10 cellular contexts compared by ENCODE assay signal in genomic region chr14:89137514-89138163, GRCh38.
DNase-seq lines count a peak whose midpoint lies in the region; ATAC-seq and TF ChIP-seq lines count a peak whose summit lies in the region.
"Had no signal": no experiment of that assay in that cellular context is flagged by ENCODE, and none has a peak within 500 bp of the region (broad histone marks: within the 10 kb centered on the region; RNA-seq: fewer than 3 reads in every experiment).

No MANE protein-coding gene starts in this region.

- TF ChIP-seq CTCF in CD14-positive monocyte (IDR thresholded peaks at IDR 0.05) (no peak), PC-3 (conservative IDR thresholded peaks at IDR 0.05; ENCODE audit: low read depth, low read length) (no peak), progenitor cell of endocrine pancreas (IDR thresholded peaks at IDR 0.05; ENCODE audit: unreplicated experiment) (no peak)

- peaks cover 11% of the 10 kb centered on the region for H3K4me1 Mint-ChIP-seq in CD14-positive monocyte
- H3K4me1 Mint-ChIP-seq in dendritic cell treated with granulocyte-macrophage colony-stimulating factor and Interleukin-4, amounts not matched to agents 40 ng/mL and 50 ng/mL, for 4 days (ENCODE audit: low read depth): peaks cover 12% of the 10 kb centered on the region
- H3K4me1 Mint-ChIP-seq in progenitor cell of endocrine pancreas (ENCODE audit: low read depth): peaks cover 4% of the 10 kb centered on the region
- H3K4me1 Mint-ChIP-seq in T-helper 2 cell treated with Interferon-gamma antibody and Interleukin-4, amounts not matched to agents 5 μg/mL and 100 μg/mL, for 36 hours (ENCODE audit: low read depth): no peaks in the 10 kb centered on the region

- H3K36me3 ChIP-seq in PC-3 (ENCODE audit: low read depth, low read length): peaks cover 2% of the 10 kb centered on the region; the same call in 1 of the 2 replicates

- peaks cover 7% of the 10 kb centered on the region; the same call in 1 of the 2 replicates for H3K27me3 ChIP-seq in PC-3 (ENCODE audit: low read length)

- H3K4me1 ChIP-seq in PC-3 (ENCODE audit: insufficient read depth, low read length): peaks cover 20% of the 10 kb centered on the region

- POLR2A ChIA-PET in PC-3 (lab: Charles Lee; ENCODE audit: unreplicated experiment): no interaction called here

- H3K9me3 ChIP-seq in PC-3 (ENCODE audit: low read length): no peaks in the 10 kb centered on the region; the same call in 1 of the 2 replicates

- CTCF ChIA-PET in PC-3 (lab: Charles Lee): interaction anchor here (0.6 kb wide), 1 partner anchor 100 kb away, joined by 3 read pairs; no protein-coding TSS in a partner anchor

- intact Hi-C loops in CD14-positive monocyte (cut with micrococcal nuclease) (no loop called here), PC-3 (cut with micrococcal nuclease) (loop anchor here (2.0 kb wide), 2 partner anchors 39 to 97 kb away; no protein-coding TSS in a partner anchor)
- intact Hi-C loops in dendritic cell treated with granulocyte-macrophage colony-stimulating factor and Interleukin-4, amounts not matched to agents 40 ng/mL and 50 ng/mL, for 4 days (cut with micrococcal nuclease): no loop called here

- H3K27me3 Mint-ChIP-seq in CD14-positive monocyte (ENCODE audit: low read depth in 3 of 3): peaks cover 0 to 8% (median 2%) of the 10 kb centered on the region in 3 donors
- peaks cover 3% of the 10 kb centered on the region for H3K27me3 Mint-ChIP-seq in dendritic cell treated with granulocyte-macrophage colony-stimulating factor and Interleukin-4, amounts not matched to agents 40 ng/mL and 50 ng/mL, for 4 days
- H3K27me3 Mint-ChIP-seq in progenitor cell of endocrine pancreas: peaks cover 32% of the 10 kb centered on the region
- no peaks in the 10 kb centered on the region for H3K27me3 Mint-ChIP-seq in T-helper 2 cell treated with Interferon-gamma antibody and Interleukin-4, amounts not matched to agents 5 μg/mL and 100 μg/mL, for 36 hours (ENCODE audit: low read depth)

- DNase-seq in CD14-positive monocyte (ENCODE audit: low spot score): peak; percentile 76
- peak; percentile 98 for DNase-seq in PC-3
- DNase-seq in myocyte (ENCODE audit: low read depth): peak; percentile 98
- DNase-seq in stimulated activated naive CD8-positive, alpha-beta T cell treated with anti-CD3 and anti-CD28 coated beads, Interleukin-15, Interleukin-2, amounts not matched to agents 100 U/mL and 50 U/mL, for 24 hours: no peak
- no peak for DNase-seq in progenitor cell of endocrine pancreas (ENCODE audit: low spot score, unreplicated experiment)
- DNase-seq in T-helper 2 cell treated with Interferon-gamma antibody and Interleukin-4, amounts not matched to agents 5 μg/mL and 100 μg/mL, for 36 hours (ENCODE audit: low spot score): no peak
- DNase-seq: Kasumi-1 had no signal

- H3K4me3 ChIP-seq in PC-3 (ENCODE audit: low read length): no peak overlapping the region

- peak overlapping the region; percentile 67 for H3K4me2 ChIP-seq in PC-3 (ENCODE audit: low read length)

- H3K4me3 Mint-ChIP-seq in CD14-positive monocyte (peak overlapping the region in 1 of 2 donors; percentile 43), progenitor cell of endocrine pancreas (ENCODE audit: low read depth) (no peak overlapping the region)
- H3K4me3 Mint-ChIP-seq in dendritic cell treated with granulocyte-macrophage colony-stimulating factor and Interleukin-4, amounts not matched to agents 40 ng/mL and 50 ng/mL, for 4 days: no peak overlapping the region
- no peak overlapping the region for H3K4me3 Mint-ChIP-seq in T-helper 2 cell treated with Interferon-gamma antibody and Interleukin-4, amounts not matched to agents 5 μg/mL and 100 μg/mL, for 36 hours
- H3K4me3 Mint-ChIP-seq: brain had no signal

- H3K36me3 Mint-ChIP-seq in CD14-positive monocyte (peaks cover 2 to 5% of the 10 kb centered on the region in 2 donors), progenitor cell of endocrine pancreas (ENCODE audit: insufficient read depth) (peaks cover 2% of the 10 kb centered on the region)
- peaks cover 6% of the 10 kb centered on the region for H3K36me3 Mint-ChIP-seq in dendritic cell treated with granulocyte-macrophage colony-stimulating factor and Interleukin-4, amounts not matched to agents 40 ng/mL and 50 ng/mL, for 4 days (ENCODE audit: low read depth)
- H3K36me3 Mint-ChIP-seq in T-helper 2 cell treated with Interferon-gamma antibody and Interleukin-4, amounts not matched to agents 5 μg/mL and 100 μg/mL, for 36 hours (ENCODE audit: low read depth): no peaks in the 10 kb centered on the region

- no peaks in the 10 kb centered on the region for H3K9me2 ChIP-seq in PC-3 (replicated peaks; ENCODE audit: low read length)

- no peaks in the 10 kb centered on the region for H3K79me2 ChIP-seq in PC-3 (ENCODE audit: low read length)

- H4K20me1 ChIP-seq in PC-3 (ENCODE audit: low read length): no peaks in the 10 kb centered on the region

- no peaks in the 10 kb centered on the region for H3F3A ChIP-seq in PC-3 (ENCODE audit: low read length, unreplicated experiment)

- H2AFZ ChIP-seq in PC-3 (ENCODE audit: low read length): no peak overlapping the region

- no TSS peak for BruUV-seq in PC-3 (replicated peaks; lab: Mats Ljungman, UMichigan)

- no peak overlapping the region for H3K9ac ChIP-seq in PC-3 (ENCODE audit: low read length)

- H3K9me3 Mint-ChIP-seq in CD14-positive monocyte (peaks cover 4 to 23% (median 16%) of the 10 kb centered on the region in 7 donors), progenitor cell of endocrine pancreas (ENCODE audit: low read depth) (peaks cover 10% of the 10 kb centered on the region)
- H3K9me3 Mint-ChIP-seq in dendritic cell treated with granulocyte-macrophage colony-stimulating factor and Interleukin-4, amounts not matched to agents 40 ng/mL and 50 ng/mL, for 4 days: peaks cover 18% of the 10 kb centered on the region
- H3K9me3 Mint-ChIP-seq in T-helper 2 cell treated with Interferon-gamma antibody and Interleukin-4, amounts not matched to agents 5 μg/mL and 100 μg/mL, for 36 hours: peaks cover 20% of the 10 kb centered on the region

- H3K27ac Mint-ChIP-seq in CD14-positive monocyte (peak overlapping the region in 3 of 7 donors; percentile 25 to 79 (median 54)), progenitor cell of endocrine pancreas (no peak overlapping the region)
- H3K27ac Mint-ChIP-seq in dendritic cell treated with granulocyte-macrophage colony-stimulating factor and Interleukin-4, amounts not matched to agents 40 ng/mL and 50 ng/mL, for 4 days: peak overlapping the region; percentile 30
- no peak overlapping the region for H3K27ac Mint-ChIP-seq in T-helper 2 cell treated with Interferon-gamma antibody and Interleukin-4, amounts not matched to agents 5 μg/mL and 100 μg/mL, for 36 hours

- ATAC-seq in PC-3 (peak; percentile 98), GM19467 (IDR thresholded peaks at IDR 0.05; ENCODE audit: unreplicated experiment) (no peak)
- ATAC-seq in stimulated activated naive CD8-positive, alpha-beta T cell treated with anti-CD3 and anti-CD28 coated beads, Interleukin-15, Interleukin-2, amounts not matched to agents 100 U/mL and 50 U/mL, for 24 hours: no peak

- H3K27ac ChIP-seq in PC-3 (ENCODE audit: low read length): no peak overlapping the region

Comparison
In these comparisons a context has a peak if more than half of its experiments do, and no peak if none do; other contexts are left out.
1. DNase-seq: peak in CD14-positive monocyte (single experiment), PC-3 (single experiment) and myocyte (single experiment); none in stimulated activated naive CD8-positive, alpha-beta T cell treated with anti-CD3 and anti-CD28 coated beads, Interleukin-15, Interleukin-2, amounts not matched to agents 100 U/mL and 50 U/mL, for 24 hours (single experiment), progenitor cell of endocrine pancreas (single experiment) and T-helper 2 cell treated with Interferon-gamma antibody and Interleukin-4, amounts not matched to agents 5 μg/mL and 100 μg/mL, for 36 hours (single experiment).